ENCODE assay signal across 22 cellular contexts in genomic region chr12:34334953-34335743, GRCh38.
DNase-seq lines count a peak whose midpoint lies in the region; ATAC-seq, FAIRE-seq and TF ChIP-seq lines count a peak whose summit lies in the region.
"Had no signal": no experiment of that assay in that cellular context is flagged by ENCODE, and none has a peak within 500 bp of the region (broad histone marks: within the 10 kb centered on the region; RNA-seq: fewer than 3 reads in every experiment).

No MANE protein-coding gene starts in this region.

- H3K36me3 ChIP-seq in ES-I3 (ENCODE audit: insufficient read depth, low read length) (no peaks in the 10 kb centered on the region), NT2/D1 (ENCODE audit: insufficient read depth, insufficient read length, low read length) (no peaks in the 10 kb centered on the region), K562 (ENCODE audit: control insufficient read depth, insufficient read depth, low read length) (no peaks in the 10 kb centered on the region), mucosa of descending colon (ENCODE audit: low read depth) (no peaks in the 10 kb centered on the region)
- H3K36me3 ChIP-seq: BE2C; BLaER1 treated with 17β-estradiol and CSF1 and Interleukin-3, amounts not matched to agents 10 nM and 100 nM had no signal

- no peak for TF ChIP-seq EP300 in K562 (IDR thresholded peaks at IDR 0.05; ENCODE audit: low read length)

- POLR2A ChIA-PET in K562 (lab: Yijun Ruan, JAX) = no interaction called here

- H3K9ac ChIP-seq in ES-I3 (ENCODE audit: low read depth, low read length) (peak overlapping the region; percentile 40; the same call in 1 of the 2 replicates), NT2/D1 (ENCODE audit: insufficient read length, low read depth) (peak overlapping the region; percentile 75), K562 (ENCODE audit: insufficient read depth in 1 of 2, low read depth in 2 of 2, low read length in 2 of 2) (peak overlapping the region; percentile 70 to 90)
- H3K9ac ChIP-seq: BLaER1 treated with 17β-estradiol and CSF1 and Interleukin-3, amounts not matched to agents 10 nM and 100 nM; GM23248 had no signal

- no peaks in the 10 kb centered on the region for H4K20me1 ChIP-seq in K562 (replicated peaks; ENCODE audit: control insufficient read depth, insufficient read depth, low read length)
- H4K20me1 ChIP-seq: BLaER1 treated with 17β-estradiol and CSF1 and Interleukin-3, amounts not matched to agents 10 nM and 100 nM had no signal

- FAIRE-seq in K562 (lab: Jason Lieb, UNC) = no peak
- FAIRE-seq: G401.6, GM12878, GM19239, H1 had no signal

- no peaks in the 10 kb centered on the region for H3K9me3 ChIP-seq in ES-I3 (ENCODE audit: control insufficient read depth, insufficient read depth, low read length)
- no peaks in the 10 kb centered on the region for H3K9me3 ChIP-seq in NT2/D1 (ENCODE audit: insufficient read depth, low read length)
- no peaks in the 10 kb centered on the region for H3K9me3 ChIP-seq in K562 (replicated peaks; ENCODE audit: control insufficient read depth, insufficient read depth, low read depth, low read length)
- H3K9me3 ChIP-seq in mucosa of descending colon = peaks cover 98% of the 10 kb centered on the region
- H3K9me3 ChIP-seq: BE2C had no signal

- ATAC-seq in K562 (peak; percentile 1; the same call in 2 of the 3 replicates), HG02852 (IDR thresholded peaks at IDR 0.05; ENCODE audit: unreplicated experiment) (no peak), mucosa of descending colon (no peak)
- ATAC-seq: GM12878 had no signal

- no peak for TF ChIP-seq RAD21 in K562 (CRISPR knock-in tag; conservative IDR thresholded peaks at IDR 0.05 in 1 of 2, IDR thresholded peaks at IDR 0.05 in 1 of 2)

- H3K27me3 ChIP-seq in NT2/D1 (ENCODE audit: insufficient read depth, insufficient read length) (peaks cover 81% of the 10 kb centered on the region), K562 (ENCODE audit: control insufficient read depth in 2 of 2, insufficient read depth in 2 of 2, low read length in 2 of 2) (peaks cover 2 to 34% of the 10 kb centered on the region in 2 experiments; a peak in 4 of 5 replicates)
- H3K27me3 ChIP-seq: BLaER1 treated with 17β-estradiol and CSF1 and Interleukin-3, amounts not matched to agents 10 nM and 100 nM had no signal

- no peaks in the 10 kb centered on the region for H3K4me1 ChIP-seq in ES-I3 (ENCODE audit: insufficient read depth, low read length)
- peaks cover 29% of the 10 kb centered on the region for H3K4me1 ChIP-seq in NT2/D1 (ENCODE audit: insufficient read depth, insufficient read length)
- peaks cover 10 to 85% of the 10 kb centered on the region in 2 experiments; a peak in 4 of 5 replicates for H3K4me1 ChIP-seq in K562 (replicated peaks in 1 of 2; ENCODE audit: control insufficient read depth in 2 of 2, insufficient read depth in 2 of 2, low read length in 2 of 2)
- no peaks in the 10 kb centered on the region for H3K4me1 ChIP-seq in mucosa of descending colon (ENCODE audit: low read depth)
- H3K4me1 ChIP-seq: BE2C; BLaER1 treated with 17β-estradiol and CSF1 and Interleukin-3, amounts not matched to agents 10 nM and 100 nM had no signal

- peak overlapping the region; percentile 72 for H3K4me2 ChIP-seq in K562 (ENCODE audit: insufficient read depth, low read length)
- H3K4me2 ChIP-seq: BLaER1 treated with 17β-estradiol and CSF1 and Interleukin-3, amounts not matched to agents 10 nM and 100 nM had no signal

- peak overlapping the region; percentile 93 for H2AFZ ChIP-seq in K562 (ENCODE audit: low read depth, low read length)
- H2AFZ ChIP-seq: GM23248 had no signal

- CTCF ChIA-PET in K562 (lab: Yijun Ruan, JAX; ENCODE audit: low intra/inter-chr PET ratio) = no interaction called here

- no peak for TF ChIP-seq POLR2A in K562 (conservative IDR thresholded peaks at IDR 0.05)

- H3K27ac ChIP-seq in K562 (ENCODE audit: extremely low read depth, low read depth, low read length) = peak overlapping the region; percentile 73
- H3K27ac ChIP-seq: BLaER1 treated with 17β-estradiol and CSF1 and Interleukin-3, amounts not matched to agents 10 nM and 100 nM; GM23248 had no signal

- in situ Hi-C loops in K562 (cut with MboI) = no loop called here

- WGBS in K562 (ENCODE audit: insufficient coverage, low coverage, missing lambda C conversion rate) = 2% methylated on average over 31 of the region's 47 CpGs

- intact Hi-C loops in K562 (cut with micrococcal nuclease) = no loop called here
- intact Hi-C loops in mucosa of descending colon (cut with DNase I, micrococcal nuclease) = no loop called here

- BruUV-seq in K562 (replicated peaks; lab: Mats Ljungman, UMichigan) = no TSS peak

- TF ChIP-seq CTCF in K562 (IDR thresholded peaks at IDR 0.05 in 2 of 3, conservative IDR thresholded peaks at IDR 0.05 in 1 of 3; ENCODE audit: insufficient read depth in 2 of 3, low read depth in 1 of 3, low read length in 3 of 3) (no peak), mucosa of descending colon (IDR thresholded peaks at IDR 0.05) (no peak)

- H3K79me2 ChIP-seq in K562 (ENCODE audit: control insufficient read depth, insufficient read depth, low read length) = no peaks in the 10 kb centered on the region

- H3K9me1 ChIP-seq in K562 (ENCODE audit: control insufficient read depth, insufficient read depth, low read length) = no peaks in the 10 kb centered on the region

- H3K4me3 ChIP-seq in NT2/D1 (ENCODE audit: insufficient read length, low read depth) (peak overlapping the region; percentile 46), K562 (peak overlapping the region; percentile 31), mucosa of descending colon (no peak overlapping the region)
- H3K4me3 ChIP-seq: BLaER1 treated with 17β-estradiol and CSF1 and Interleukin-3, amounts not matched to agents 10 nM and 100 nM; GM12878; GM23248 had no signal

- DNase-seq in NCI-H748 (lab: John Stamatoyannopoulos, UW; ENCODE audit: unreplicated experiment) (peak; percentile 43), NCI-H748 treated with DMSO at 0.1 percent for 48 hours (lab: John Stamatoyannopoulos, UW) (no peak), NT2/D1 (ENCODE audit: low read depth, low spot score) (no peak), K562 (ENCODE audit: extremely low read depth in 1 of 4, low spot score in 3 of 4) (peak in 2 of 4 experiments; percentile 25 to 30), GF-D8 (lab: John Stamatoyannopoulos, UW) (no peak), mucosa of descending colon (no peak)
- DNase-seq: AML-193; BE2C; Calu3; CD4-positive, alpha-beta T cell; CD8-positive, alpha-beta memory T cell; DMS79 treated with DMSO at 0.1 percent for 48 hours; GM23248; H7; HCEC 1CT had no signal

TF ChIP-seq in K562, 482 proteins besides CTCF, POLR2A, EP300 and RAD21:
- peak; percentile 77 for TF ChIP-seq ZBTB7A (IDR thresholded peaks at IDR 0.05; ENCODE audit: borderline replicate concordance, control insufficient read depth, low read depth, low read length)
- TF ChIP-seq NFIX (CRISPR knock-in tag; IDR thresholded peaks at IDR 0.05; ENCODE audit: low read depth) = peak; percentile 61
- TF ChIP-seq SRSF1 (IDR thresholded peaks at IDR 0.05; ENCODE audit: low read depth, low read length) = no peak
- TF ChIP-seq CBX8 (IDR thresholded peaks at IDR 0.05; ENCODE audit: borderline replicate concordance, extremely low read depth, low read depth, low read length, poor library complexity, severe bottlenecking) = no peak
- no peak for TF ChIP-seq ATF2 (CRISPR knock-in tag; IDR thresholded peaks at IDR 0.05)
- TF ChIP-seq FIP1L1 (IDR thresholded peaks at IDR 0.05; ENCODE audit: low read depth, low read length, poor library complexity, severe bottlenecking) = peak; percentile 12
- TF ChIP-seq NFIC (IDR thresholded peaks at IDR 0.05) = peak; percentile 97
- TF ChIP-seq NRF1 (conservative IDR thresholded peaks at IDR 0.05 in 1 of 2, IDR thresholded peaks at IDR 0.05 in 1 of 2) = peak; percentile 37 to 60
- peak; percentile 8; the same call in 1 of the 2 replicates for TF ChIP-seq ZNF384 (IDR thresholded peaks at IDR 0.05; ENCODE audit: low read depth, low read length)
TF ChIP-seq in K562: peak in this region for 6.
